ENCODE assay signal across 1 cellular context in genomic region chr3:129439817-129440647, GRCh38.
TF ChIP-seq lines count a peak whose summit lies in the region.

TSS of gene IFT122 (plus strand) at chr3:129440224. CDS start at chr3:129440331, 107 bp downstream.
TSS of gene MBD4 (minus strand) at chr3:129439948. CDS start at chr3:129439833, 115 bp downstream.

TF ChIP-seq in liver, 16 proteins besides CTCF, POLR2A, EP300 and RAD21 (continued from another document):
- TF ChIP-seq ZBTB33 (IDR thresholded peaks at IDR 0.05) (no peak), JUND (IDR thresholded peaks at IDR 0.05) (no peak), FOXA1 (IDR thresholded peaks at IDR 0.05) (no peak), TAF1 (conservative IDR thresholded peaks at IDR 0.05) (peak; percentile 84), RXRA (IDR thresholded peaks at IDR 0.05) (peak in 1 of 2 donors; percentile 58), ATF3 (IDR thresholded peaks at IDR 0.05) (no peak), HNF4A (conservative IDR thresholded peaks at IDR 0.05) (peak; percentile 5 to 45), EGR1 (IDR thresholded peaks at IDR 0.05; ENCODE audit: low read depth in 2 of 2) (peak; percentile 98 to 99), HNF4G (IDR thresholded peaks at IDR 0.05) (no peak)
